8 cellular contexts compared by ENCODE assay signal in the genomic region with DNA sequence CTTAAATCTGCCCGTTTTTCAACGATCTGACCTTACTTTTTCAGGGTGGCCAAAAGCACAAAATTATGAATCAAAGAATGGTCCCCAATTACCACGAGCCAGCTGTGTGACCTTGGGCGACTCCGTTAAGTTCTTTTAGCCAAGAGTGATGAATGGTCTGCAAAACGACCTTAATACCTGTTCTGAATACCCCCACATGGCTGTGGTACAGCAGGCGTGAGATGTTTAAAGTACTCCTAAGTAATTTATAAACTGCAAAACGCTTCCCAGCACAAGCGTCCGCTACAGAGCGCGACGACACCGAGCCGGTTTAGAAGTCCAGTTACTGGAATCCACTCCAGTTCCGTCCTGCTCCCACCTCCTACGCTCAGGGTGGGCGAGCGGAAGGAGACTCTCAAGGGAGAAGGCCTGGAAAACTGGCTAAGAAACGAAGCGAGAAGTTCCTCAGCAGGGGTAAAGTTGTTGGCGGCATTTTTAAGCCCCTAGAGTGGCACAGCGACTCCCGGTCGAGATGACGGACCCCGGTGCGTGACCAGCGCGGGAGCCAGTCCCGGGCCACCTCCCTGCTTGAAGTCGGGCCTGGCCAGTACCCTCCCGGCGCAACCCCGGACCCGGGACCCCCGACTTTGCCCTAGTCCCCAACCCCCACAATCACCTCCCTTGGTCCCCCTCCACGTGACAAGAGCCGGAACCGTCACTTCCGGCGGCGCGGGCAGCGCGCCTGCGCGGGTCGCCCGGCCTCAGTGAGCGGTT.
DNase-seq lines count a peak whose midpoint lies in the region; ATAC-seq and TF ChIP-seq lines count a peak whose summit lies in the region.

No MANE protein-coding gene starts in this region.

- peak overlapping the region; percentile 93 for H3K27ac ChIP-seq in OCI-LY3 (ENCODE audit: low read length)
- peak overlapping the region; percentile 93 to 99 for H3K27ac ChIP-seq in mucosa of rectum (ENCODE audit: low read depth in 2 of 2, low read length in 2 of 2)

- H3K4me1 ChIP-seq in OCI-LY3 (ENCODE audit: low read length) (peaks cover 45% of the 10 kb centered on the region), mucosa of rectum (ENCODE audit: control insufficient read depth in 2 of 2, insufficient read depth in 2 of 2, low read length in 2 of 2) (peaks cover 5 to 7% of the 10 kb centered on the region in 2 donors)

- H4K20me1 ChIP-seq in OCI-LY3 (ENCODE audit: insufficient read depth, low read length) = peaks cover 29% of the 10 kb centered on the region

- H3K36me3 ChIP-seq in OCI-LY3 (replicated peaks; ENCODE audit: low read depth, low read length) (peaks cover 7% of the 10 kb centered on the region), mucosa of rectum (ENCODE audit: control insufficient read depth in 2 of 2, insufficient read depth in 2 of 2, low read length in 2 of 2) (no peaks in the 10 kb centered on the region)

- peak; percentile 83 for DNase-seq in COLO829 (ENCODE audit: low spot score)
- peak; percentile 89 for DNase-seq in activated T-cell treated with anti-CD3 and anti-CD28 coated beads, Interleukin-2, amount 50 U/mL, for 1 hour
- DNase-seq in erythroblast (lab: John Stamatoyannopoulos, UW) = peak; percentile 90 to 94
- peak; percentile 69 to 76 for DNase-seq in stimulated activated CD8-positive, alpha-beta memory T cell treated with anti-CD3 and anti-CD28 coated beads, Interleukin-4, amount 100 ng/mL, for 4 hours (ENCODE audit: low read depth in 2 of 2, low spot score in 1 of 2)

- TF ChIP-seq CTCF in OCI-LY3 (IDR thresholded peaks at IDR 0.05; ENCODE audit: low read depth, low read length) = no peak

- peak overlapping the region; percentile 78 for H3K4me2 ChIP-seq in OCI-LY3 (ENCODE audit: low read length)

- peak; percentile 48 for ATAC-seq in GM19452 (IDR thresholded peaks at IDR 0.05; ENCODE audit: unreplicated experiment)
- ATAC-seq in HG03571 (IDR thresholded peaks at IDR 0.05; ENCODE audit: unreplicated experiment) = peak; percentile 43

- H3K9me3 ChIP-seq in OCI-LY3 (ENCODE audit: insufficient read depth, low read length) (no peaks in the 10 kb centered on the region), mucosa of rectum (ENCODE audit: control insufficient read depth in 2 of 2, low read length in 2 of 2) (no peaks in the 10 kb centered on the region)

- H2AFZ ChIP-seq in OCI-LY3 (ENCODE audit: low read depth, low read length) = peak overlapping the region; percentile 83

- peaks cover 41% of the 10 kb centered on the region for H3K79me2 ChIP-seq in OCI-LY3 (ENCODE audit: low read length)

- H3K9ac ChIP-seq in OCI-LY3 (ENCODE audit: low read length) (peak overlapping the region; percentile 99), mucosa of rectum (ENCODE audit: low read depth in 1 of 2, low read length in 2 of 2) (peak overlapping the region; percentile 82 to 99)

- peak overlapping the region; percentile 91 for H3K4me3 ChIP-seq in OCI-LY3 (ENCODE audit: low read length)
- peak overlapping the region; percentile 81 to 98 for H3K4me3 ChIP-seq in mucosa of rectum (ENCODE audit: low read length in 2 of 2)

- peak; percentile 82 for TF ChIP-seq POLR2A in erythroblast (IDR thresholded peaks at IDR 0.05; ENCODE audit: low read length)

- H3K27me3 ChIP-seq in OCI-LY3 (ENCODE audit: low read depth, low read length) (no peaks in the 10 kb centered on the region), mucosa of rectum (ENCODE audit: control insufficient read depth in 2 of 2, insufficient read depth in 2 of 2, low read length in 2 of 2) (no peaks in the 10 kb centered on the region)

Comparison
In these comparisons a context has a peak if more than half of its experiments do, and no peak if none do; other contexts are left out.
1. Peak in every context shown above with its lines: DNase-seq, ATAC-seq, H3K4me3 ChIP-seq and H3K27ac ChIP-seq.